1 cellular context compared by ENCODE assay signal in the genomic region with DNA sequence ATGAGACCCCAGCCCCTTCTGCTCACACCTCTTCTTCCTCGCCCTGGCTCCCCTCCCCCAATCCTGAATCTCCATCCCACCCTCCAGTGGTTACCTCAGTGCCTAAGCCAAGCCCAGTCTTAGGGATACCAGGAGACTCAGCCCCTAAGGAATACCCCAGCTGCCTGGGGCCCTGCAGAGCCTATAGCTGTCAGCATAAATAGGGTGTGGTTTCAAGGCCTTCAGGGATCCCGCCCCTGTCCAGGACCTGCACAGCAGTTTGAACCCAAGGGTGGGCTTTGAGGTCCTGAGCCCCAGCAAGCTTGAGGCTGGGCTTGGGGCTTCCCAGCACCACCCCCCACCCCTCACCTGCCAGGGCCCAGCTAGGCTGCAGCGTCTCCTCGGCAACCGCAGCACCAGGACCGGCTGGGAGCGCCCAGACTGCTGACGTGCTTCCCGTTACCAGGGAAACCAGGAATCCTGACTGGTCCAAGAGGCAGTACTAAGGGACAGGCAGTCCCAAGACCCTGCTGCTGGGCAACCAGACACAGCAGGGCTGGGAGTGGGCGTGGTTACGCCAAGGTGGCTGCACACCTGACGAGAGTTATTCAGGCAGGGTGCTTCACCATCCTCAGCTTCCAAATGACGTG.
TF ChIP-seq lines count a peak whose summit lies in the region.

No MANE protein-coding gene starts in this region.

TF ChIP-seq in H1, 55 proteins besides CTCF, POLR2A, EP300 and RAD21:
- peak; percentile 91 for TF ChIP-seq TEAD4 (IDR thresholded peaks at IDR 0.05; ENCODE audit: low read depth, low read length)
- peak in 1 of 2 experiments; percentile 68; a peak in 2 of 4 replicates for TF ChIP-seq SIN3A (conservative IDR thresholded peaks at IDR 0.05 in 1 of 2, IDR thresholded peaks at IDR 0.05 in 1 of 2; ENCODE audit: low read depth in 1 of 2, low read length in 2 of 2)
- TF ChIP-seq CREB1 (IDR thresholded peaks at IDR 0.05) = peak; percentile 63
- TF ChIP-seq ASH2L (IDR thresholded peaks at IDR 0.05; ENCODE audit: low read length) = peak; percentile 65
- TF ChIP-seq RBBP5 (IDR thresholded peaks at IDR 0.05; ENCODE audit: borderline replicate concordance, low read depth, low read length) = peak; percentile 51; the same call in 1 of the 2 replicates
- TF ChIP-seq RFX5 (IDR thresholded peaks at IDR 0.05; ENCODE audit: borderline replicate concordance, low read depth, low read length) = no peak
- TF ChIP-seq, protein P1, sequence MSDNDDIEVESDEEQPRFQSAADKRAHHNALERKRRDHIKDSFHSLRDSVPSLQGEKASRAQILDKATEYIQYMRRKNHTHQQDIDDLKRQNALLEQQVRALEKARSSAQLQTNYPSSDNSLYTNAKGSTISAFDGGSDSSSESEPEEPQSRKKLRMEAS (IDR thresholded peaks at IDR 0.05) = 0 out of 2 replicates have a peak, but pooled peaks have one; percentile 27
- no peak for TF ChIP-seq KDM5A (IDR thresholded peaks at IDR 0.05; ENCODE audit: low read length)
